In the genomic region with DNA sequence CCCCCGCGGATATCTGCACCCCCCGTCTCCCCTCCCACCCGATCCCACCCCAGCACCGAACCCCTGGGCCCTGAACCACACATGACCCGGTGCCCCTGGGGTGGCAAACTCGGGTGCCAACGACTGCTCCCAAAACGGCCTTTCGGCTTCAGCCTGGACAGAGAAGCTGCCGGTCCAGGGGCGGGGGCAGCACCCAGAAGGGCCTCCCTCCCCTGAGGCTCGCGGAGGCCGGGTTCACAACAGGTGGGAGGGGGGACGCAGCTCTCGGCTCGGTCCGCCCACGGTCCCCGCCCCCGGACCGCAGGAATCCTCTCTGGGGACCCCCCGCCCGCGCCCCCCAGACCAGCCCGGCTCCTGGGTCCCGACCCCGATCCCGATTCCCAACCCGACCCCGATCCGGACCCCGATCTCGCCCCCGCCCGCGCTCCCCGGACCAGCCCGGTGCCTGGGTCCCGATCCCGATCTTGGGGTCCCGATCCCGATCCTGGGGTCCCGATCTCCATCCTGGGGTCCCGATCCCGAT, we compare ENCODE assay signal across 9 cellular contexts. TPM values are rescaled to one million over a fixed set of nuclear protein-coding genes. Genes with fewer than 3 reads are reported as not detected.
A peak's percentile ranks its signal among the peaks of the same experiment; 100 is the strongest.
DNase-seq lines count a peak whose midpoint lies in the region; ATAC-seq, FAIRE-seq and TF ChIP-seq lines count a peak whose summit lies in the region.
"Had no signal": no experiment of that assay in that cellular context is flagged by ENCODE, and none has a peak within 500 bp of the region (broad histone marks: within the 10 kb centered on the region; RNA-seq: fewer than 3 reads in every experiment).

No MANE protein-coding gene starts in this region.

- TF ChIP-seq POLR2A in GM12892 (IDR thresholded peaks at IDR 0.05; ENCODE audit: low read depth, low read length) = no peak

- no peaks in the 10 kb centered on the region for H3K36me3 Mint-ChIP-seq in activated naive CD8-positive, alpha-beta T cell
- peaks cover 12 to 15% of the 10 kb centered on the region in 2 donors for H3K36me3 Mint-ChIP-seq in stimulated activated naive B cell treated with anti-CD40 and anti-IgM and Interleukin-4, amounts not matched to agents 10 μg/mL and 1 μg/mL and 100 μg/mL, for 72 hours

- H3K27ac ChIP-seq in HUES64 (ENCODE audit: low read depth, low read length) (no peak overlapping the region), iPS DF 6.9 (ENCODE audit: low read length) (no peak overlapping the region)

- H3K27me3 ChIP-seq in HUES64 (ENCODE audit: insufficient read depth, low read length) = peaks cover 37% of the 10 kb centered on the region
- H3K27me3 ChIP-seq in iPS DF 6.9 (ENCODE audit: control insufficient read depth, insufficient read depth, low read length) = no peaks in the 10 kb centered on the region; the same call in 1 of the 2 replicates

- peak overlapping the region; percentile 75 for H3K4me3 Mint-ChIP-seq in activated naive CD8-positive, alpha-beta T cell
- peak overlapping the region; percentile 80 to 88 for H3K4me3 Mint-ChIP-seq in stimulated activated naive B cell treated with anti-CD40 and anti-IgM and Interleukin-4, amounts not matched to agents 10 μg/mL and 1 μg/mL and 100 μg/mL, for 72 hours

- H3K36me3 ChIP-seq in HUES64 (ENCODE audit: insufficient read depth, low read length) (no peaks in the 10 kb centered on the region), iPS DF 6.9 (ENCODE audit: control insufficient read depth, insufficient read depth, low read length) (no peaks in the 10 kb centered on the region)
- H3K36me3 ChIP-seq: thyroid gland had no signal

- ATAC-seq in stimulated activated naive B cell treated with anti-CD40 and anti-IgM and Interleukin-4, amounts not matched to agents 10 μg/mL and 1 μg/mL and 100 μg/mL, for 72 hours (replicated peaks) = no peak
- ATAC-seq in HG03045 (IDR thresholded peaks at IDR 0.05; ENCODE audit: unreplicated experiment) = no peak

- H3K27ac Mint-ChIP-seq in activated naive CD8-positive, alpha-beta T cell = no peak overlapping the region
- peak overlapping the region; percentile 88 for H3K27ac Mint-ChIP-seq in stimulated activated naive B cell treated with anti-CD40 and anti-IgM and Interleukin-4, amounts not matched to agents 10 μg/mL and 1 μg/mL and 100 μg/mL, for 72 hours

- peaks cover 17% of the 10 kb centered on the region for H3K4me1 Mint-ChIP-seq in activated naive CD8-positive, alpha-beta T cell (ENCODE audit: low read depth)
- peaks cover 28 to 68% of the 10 kb centered on the region in 2 donors for H3K4me1 Mint-ChIP-seq in stimulated activated naive B cell treated with anti-CD40 and anti-IgM and Interleukin-4, amounts not matched to agents 10 μg/mL and 1 μg/mL and 100 μg/mL, for 72 hours

- H3K4me1 ChIP-seq in HUES64 (ENCODE audit: insufficient read depth, low read length) (peaks cover 10% of the 10 kb centered on the region), iPS DF 6.9 (ENCODE audit: control insufficient read depth, insufficient read depth, low read length) (peaks cover 2% of the 10 kb centered on the region; the same call in 1 of the 2 replicates)

- no peaks in the 10 kb centered on the region for H3K27me3 Mint-ChIP-seq in activated naive CD8-positive, alpha-beta T cell
- H3K27me3 Mint-ChIP-seq in stimulated activated naive B cell treated with anti-CD40 and anti-IgM and Interleukin-4, amounts not matched to agents 10 μg/mL and 1 μg/mL and 100 μg/mL, for 72 hours = no peaks in the 10 kb centered on the region

- H3K4me3 ChIP-seq in HUES64 (ENCODE audit: low read length) (peak overlapping the region; percentile 70), iPS DF 6.9 (ENCODE audit: low read length) (peak overlapping the region; percentile 79; the same call in 1 of the 2 replicates)

- H3K9me3 Mint-ChIP-seq in activated naive CD8-positive, alpha-beta T cell (ENCODE audit: low read depth) = no peaks in the 10 kb centered on the region
- no peaks in the 10 kb centered on the region for H3K9me3 Mint-ChIP-seq in stimulated activated naive B cell treated with anti-CD40 and anti-IgM and Interleukin-4, amounts not matched to agents 10 μg/mL and 1 μg/mL and 100 μg/mL, for 72 hours

- H3K9ac ChIP-seq in HUES64 (ENCODE audit: low read depth, low read length) = peak overlapping the region; percentile 52; the same call in 1 of the 2 replicates

- under 1% methylated on average over 47 of the region's 47 CpGs for WGBS in HUES64
- WGBS in iPS DF 6.9 (ENCODE audit: insufficient coverage, insufficient read length) = no CpG with 5 or more reads among the region's 47 CpGs

- H3K9me3 ChIP-seq in HUES64 (ENCODE audit: insufficient read depth, low read depth, low read length) (no peaks in the 10 kb centered on the region), iPS DF 6.9 (ENCODE audit: control insufficient read depth, insufficient read depth, low read length) (no peaks in the 10 kb centered on the region)
- H3K9me3 ChIP-seq: thyroid gland had no signal

- no peak for FAIRE-seq in GM12892 (lab: Jason Lieb, UNC)

- no peak for DNase-seq in iPS DF 6.9 (ENCODE audit: low read depth, low spot score)
- DNase-seq in stimulated activated naive B cell treated with anti-CD40 and anti-IgM and Interleukin-4, amounts not matched to agents 10 μg/mL and 1 μg/mL and 100 μg/mL, for 72 hours = no peak
- no peak for DNase-seq in DMS79 treated with DMSO at 0.1 percent for 48 hours (lab: John Stamatoyannopoulos, UW)
- DNase-seq in GM12892 (ENCODE audit: insufficient read length) = no peak
- DNase-seq in NOMO-1 treated with DMSO at 0.1 percent for 48 hours (lab: John Stamatoyannopoulos, UW; ENCODE audit: unreplicated experiment) = no peak
- DNase-seq: thyroid gland had no signal

RNA-seq across cellular contexts. Expression of gene ABR, which starts 0.6 kb away (rescaled TPM):
- polyA plus RNA-seq in HUES64 (2013, experiment 1 of 2) = 21.9 TPM
- 25.4 TPM for polyA plus RNA-seq in HUES64 (2013, experiment 2 of 2)
- 33.9 TPM for polyA plus RNA-seq in GM12892 (2012; ENCODE audit: missing spikeins)
